In genomic region chr7:157273208-157274202, GRCh38 we compare ENCODE assay signal across 8 cellular contexts.
DNase-seq lines count a peak whose midpoint lies in the region; ATAC-seq and TF ChIP-seq lines count a peak whose summit lies in the region.

No MANE protein-coding gene starts in this region.

- H3K4me3 ChIP-seq in epithelial cell of proximal tubule (ENCODE audit: low read depth, low read length): no peak overlapping the region

- H3K36me3 Mint-ChIP-seq in naive thymus-derived CD8-positive, alpha-beta T cell: peaks cover 0 to 22% (median 0%) of the 10 kb centered on the region in 3 donors
- peaks cover 24% of the 10 kb centered on the region for H3K36me3 Mint-ChIP-seq in stimulated activated effector memory CD8-positive, alpha-beta T cell treated with anti-CD3 and anti-CD28 coated beads, Interleukin-12 subunit alpha, Interleukin-12 subunit beta, amount 100 ng/mL, for 72 hours

- H3K4me3 Mint-ChIP-seq in naive thymus-derived CD8-positive, alpha-beta T cell: peak overlapping the region in 1 of 10 donors; percentile 28
- no peak overlapping the region for H3K4me3 Mint-ChIP-seq in stimulated activated effector memory CD8-positive, alpha-beta T cell treated with anti-CD3 and anti-CD28 coated beads, Interleukin-12 subunit alpha, Interleukin-12 subunit beta, amount 100 ng/mL, for 72 hours

- peak; percentile 95 for TF ChIP-seq CTCF in epithelial cell of proximal tubule (conservative IDR thresholded peaks at IDR 0.05; ENCODE audit: low read depth, low read length)

- DNase-seq in C1 segment of cervical spinal cord (lab: John Stamatoyannopoulos, UW): peak in 11 of 14 donors; percentile 12 to 63 (median 39)
- DNase-seq in GM19238 (ENCODE audit: insufficient read length, low spot score): peak; percentile 88
- DNase-seq in NCI-H82 (lab: John Stamatoyannopoulos, UW): peak; percentile 76
- peak; percentile 70 for DNase-seq in activated CD8-positive, alpha-beta memory T cell treated with anti-CD3 and anti-CD28 coated beads, Interleukin-2, amount 50 U/mL, for 4 hours
- peak; percentile 7 for DNase-seq in epithelial cell of proximal tubule (ENCODE audit: low read depth)
- peak; percentile 34 to 70 (median 54) for DNase-seq in naive thymus-derived CD8-positive, alpha-beta T cell
- DNase-seq in stimulated activated effector memory CD8-positive, alpha-beta T cell treated with anti-CD3 and anti-CD28 coated beads, Interleukin-12 subunit alpha, Interleukin-12 subunit beta, amount 100 ng/mL, for 72 hours (ENCODE audit: low spot score in 2 of 2): peak; percentile 66 to 82

- peak; percentile 78 for ATAC-seq in HG03354 (IDR thresholded peaks at IDR 0.05; ENCODE audit: poor library complexity, severe bottlenecking, unreplicated experiment)
- ATAC-seq in naive thymus-derived CD8-positive, alpha-beta T cell: peak; percentile 75 to 83
- peak; percentile 75 for ATAC-seq in stimulated activated effector memory CD8-positive, alpha-beta T cell treated with anti-CD3 and anti-CD28 coated beads, Interleukin-12 subunit alpha, Interleukin-12 subunit beta, amount 100 ng/mL, for 72 hours

- POLR2A ChIA-PET in naive thymus-derived CD8-positive, alpha-beta T cell (lab: Charles Lee): interaction anchor here (1.1 kb wide), 1 partner anchor 28 kb away, joined by 3 read pairs; no protein-coding TSS in a partner anchor

- H3K9me3 Mint-ChIP-seq in naive thymus-derived CD8-positive, alpha-beta T cell: peaks cover 0 to 2% (median 0%) of the 10 kb centered on the region in 9 donors
- no peaks in the 10 kb centered on the region for H3K9me3 Mint-ChIP-seq in stimulated activated effector memory CD8-positive, alpha-beta T cell treated with anti-CD3 and anti-CD28 coated beads, Interleukin-12 subunit alpha, Interleukin-12 subunit beta, amount 100 ng/mL, for 72 hours

- peaks cover 0 to 4% (median 1%) of the 10 kb centered on the region in 5 donors for H3K27me3 Mint-ChIP-seq in naive thymus-derived CD8-positive, alpha-beta T cell

- peak overlapping the region in 7 of 10 donors; percentile 27 to 80 (median 51) for H3K27ac Mint-ChIP-seq in naive thymus-derived CD8-positive, alpha-beta T cell
- peak overlapping the region; percentile 71 for H3K27ac Mint-ChIP-seq in stimulated activated effector memory CD8-positive, alpha-beta T cell treated with anti-CD3 and anti-CD28 coated beads, Interleukin-12 subunit alpha, Interleukin-12 subunit beta, amount 100 ng/mL, for 72 hours

- peaks cover 2 to 39% (median 30%) of the 10 kb centered on the region in 4 donors for H3K4me1 Mint-ChIP-seq in naive thymus-derived CD8-positive, alpha-beta T cell
- peaks cover 56% of the 10 kb centered on the region for H3K4me1 Mint-ChIP-seq in stimulated activated effector memory CD8-positive, alpha-beta T cell treated with anti-CD3 and anti-CD28 coated beads, Interleukin-12 subunit alpha, Interleukin-12 subunit beta, amount 100 ng/mL, for 72 hours

Comparison
In these comparisons a context has a peak if more than half of its experiments do, and no peak if none do; other contexts are left out.
1. DNase-seq: peak in every context shown above with its lines; median percentile 88 in GM19238; 76 in NCI-H82; 74 in stimulated activated effector memory CD8-positive, alpha-beta T cell treated with anti-CD3 and anti-CD28 coated beads, Interleukin-12 subunit alpha, Interleukin-12 subunit beta, amount 100 ng/mL, for 72 hours; 70 in activated CD8-positive, alpha-beta memory T cell treated with anti-CD3 and anti-CD28 coated beads, Interleukin-2, amount 50 U/mL, for 4 hours; 54 in naive thymus-derived CD8-positive, alpha-beta T cell; 39 in C1 segment of cervical spinal cord; 7 in epithelial cell of proximal tubule.